Comparison of ENCODE assay signal across 2 cellular contexts in the genomic region with DNA sequence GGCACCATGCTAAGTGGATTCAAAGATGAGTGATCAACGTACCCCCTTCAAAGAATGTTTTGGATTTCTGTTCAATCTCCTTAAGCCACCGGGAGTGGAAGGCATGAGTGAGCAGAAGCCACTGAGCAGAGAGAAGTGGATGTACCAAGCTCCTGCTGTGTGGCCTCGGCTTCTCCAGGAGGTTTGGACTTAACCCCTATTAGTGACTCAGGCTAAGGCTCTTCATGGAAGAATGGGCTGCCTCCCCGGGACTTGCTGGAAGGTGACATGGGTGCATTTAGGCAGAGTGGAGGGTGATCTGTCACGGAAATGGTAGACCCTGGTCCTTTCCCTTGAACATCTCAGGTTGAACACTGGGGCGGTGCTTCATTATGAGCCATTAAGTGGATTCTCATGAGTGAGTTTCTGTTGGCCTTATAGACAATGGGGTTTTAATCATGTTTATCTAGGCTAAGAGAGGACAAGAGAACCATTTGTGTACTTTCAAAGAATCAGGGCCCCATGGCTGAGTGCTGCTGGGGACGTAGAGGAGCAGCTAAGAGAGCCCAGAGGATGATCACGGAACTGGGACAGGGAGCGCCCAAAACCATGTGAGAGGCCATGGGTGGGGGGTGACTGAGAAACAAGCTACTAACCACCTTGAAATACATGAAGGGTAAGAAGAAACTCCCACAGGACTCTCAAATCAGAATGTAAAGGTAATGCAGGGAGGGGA.
TF ChIP-seq lines count a peak whose summit lies in the region.

No MANE protein-coding gene starts in this region.

TF ChIP-seq in K562, 482 proteins besides CTCF, POLR2A, EP300 and RAD21 (continued from another document):
- TF ChIP-seq, protein P1, sequence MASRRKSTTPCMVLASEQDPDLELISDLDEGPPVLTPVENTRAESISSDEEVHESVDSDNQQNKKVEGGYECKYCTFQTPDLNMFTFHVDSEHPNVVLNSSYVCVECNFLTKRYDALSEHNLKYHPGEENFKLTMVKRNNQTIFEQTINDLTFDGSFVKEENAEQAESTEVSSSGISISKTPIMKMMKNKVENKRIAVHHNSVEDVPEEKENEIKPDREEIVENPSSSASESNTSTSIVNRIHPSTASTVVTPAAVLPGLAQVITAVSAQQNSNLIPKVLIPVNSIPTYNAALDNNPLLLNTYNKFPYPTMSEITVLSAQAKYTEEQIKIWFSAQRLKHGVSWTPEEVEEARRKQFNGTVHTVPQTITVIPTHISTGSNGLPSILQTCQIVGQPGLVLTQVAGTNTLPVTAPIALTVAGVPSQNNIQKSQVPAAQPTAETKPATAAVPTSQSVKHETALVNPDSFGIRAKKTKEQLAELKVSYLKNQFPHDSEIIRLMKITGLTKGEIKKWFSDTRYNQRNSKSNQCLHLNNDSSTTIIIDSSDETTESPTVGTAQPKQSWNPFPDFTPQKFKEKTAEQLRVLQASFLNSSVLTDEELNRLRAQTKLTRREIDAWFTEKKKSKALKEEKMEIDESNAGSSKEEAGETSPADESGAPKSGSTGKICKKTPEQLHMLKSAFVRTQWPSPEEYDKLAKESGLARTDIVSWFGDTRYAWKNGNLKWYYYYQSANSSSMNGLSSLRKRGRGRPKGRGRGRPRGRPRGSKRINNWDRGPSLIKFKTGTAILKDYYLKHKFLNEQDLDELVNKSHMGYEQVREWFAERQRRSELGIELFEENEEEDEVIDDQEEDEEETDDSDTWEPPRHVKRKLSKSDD (conservative IDR thresholded peaks at IDR 0.05; ENCODE audit: low read length) = no peak
- TF ChIP-seq CHD2 (IDR thresholded peaks at IDR 0.05; ENCODE audit: low read depth, low read length) = no peak
- no peak for TF ChIP-seq TAL1 (IDR thresholded peaks at IDR 0.05)
- no peak for TF ChIP-seq ADNP (tag; IDR thresholded peaks at IDR 0.05)

TF ChIP-seq in HepG2, 621 proteins besides CTCF, POLR2A, EP300 and RAD21 (continued from another document):
- TF ChIP-seq, protein P2, sequence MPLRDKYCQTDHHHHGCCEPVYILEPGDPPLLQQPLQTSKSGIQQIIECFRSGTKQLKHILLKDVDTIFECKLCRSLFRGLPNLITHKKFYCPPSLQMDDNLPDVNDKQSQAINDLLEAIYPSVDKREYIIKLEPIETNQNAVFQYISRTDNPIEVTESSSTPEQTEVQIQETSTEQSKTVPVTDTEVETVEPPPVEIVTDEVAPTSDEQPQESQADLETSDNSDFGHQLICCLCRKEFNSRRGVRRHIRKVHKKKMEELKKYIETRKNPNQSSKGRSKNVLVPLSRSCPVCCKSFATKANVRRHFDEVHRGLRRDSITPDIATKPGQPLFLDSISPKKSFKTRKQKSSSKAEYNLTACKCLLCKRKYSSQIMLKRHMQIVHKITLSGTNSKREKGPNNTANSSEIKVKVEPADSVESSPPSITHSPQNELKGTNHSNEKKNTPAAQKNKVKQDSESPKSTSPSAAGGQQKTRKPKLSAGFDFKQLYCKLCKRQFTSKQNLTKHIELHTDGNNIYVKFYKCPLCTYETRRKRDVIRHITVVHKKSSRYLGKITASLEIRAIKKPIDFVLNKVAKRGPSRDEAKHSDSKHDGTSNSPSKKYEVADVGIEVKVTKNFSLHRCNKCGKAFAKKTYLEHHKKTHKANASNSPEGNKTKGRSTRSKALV (CRISPR knock-in tag; IDR thresholded peaks at IDR 0.05) = no peak
- TF ChIP-seq, protein P3, sequence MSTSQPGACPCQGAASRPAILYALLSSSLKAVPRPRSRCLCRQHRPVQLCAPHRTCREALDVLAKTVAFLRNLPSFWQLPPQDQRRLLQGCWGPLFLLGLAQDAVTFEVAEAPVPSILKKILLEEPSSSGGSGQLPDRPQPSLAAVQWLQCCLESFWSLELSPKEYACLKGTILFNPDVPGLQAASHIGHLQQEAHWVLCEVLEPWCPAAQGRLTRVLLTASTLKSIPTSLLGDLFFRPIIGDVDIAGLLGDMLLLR (CRISPR knock-in tag; IDR thresholded peaks at IDR 0.05) = no peak
- TF ChIP-seq ZNF7 (CRISPR knock-in tag; IDR thresholded peaks at IDR 0.05) = no peak
- TF ChIP-seq ZNF747 (CRISPR knock-in tag; IDR thresholded peaks at IDR 0.05; ENCODE audit: borderline replicate concordance) = no peak
- no peak for TF ChIP-seq GATA4 (IDR thresholded peaks at IDR 0.05; ENCODE audit: borderline replicate concordance, low read depth)
- TF ChIP-seq, protein P4, sequence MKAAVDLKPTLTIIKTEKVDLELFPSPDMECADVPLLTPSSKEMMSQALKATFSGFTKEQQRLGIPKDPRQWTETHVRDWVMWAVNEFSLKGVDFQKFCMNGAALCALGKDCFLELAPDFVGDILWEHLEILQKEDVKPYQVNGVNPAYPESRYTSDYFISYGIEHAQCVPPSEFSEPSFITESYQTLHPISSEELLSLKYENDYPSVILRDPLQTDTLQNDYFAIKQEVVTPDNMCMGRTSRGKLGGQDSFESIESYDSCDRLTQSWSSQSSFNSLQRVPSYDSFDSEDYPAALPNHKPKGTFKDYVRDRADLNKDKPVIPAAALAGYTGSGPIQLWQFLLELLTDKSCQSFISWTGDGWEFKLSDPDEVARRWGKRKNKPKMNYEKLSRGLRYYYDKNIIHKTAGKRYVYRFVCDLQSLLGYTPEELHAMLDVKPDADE (CRISPR knock-in tag; IDR thresholded peaks at IDR 0.05) = no peak
- TF ChIP-seq, protein P5, sequence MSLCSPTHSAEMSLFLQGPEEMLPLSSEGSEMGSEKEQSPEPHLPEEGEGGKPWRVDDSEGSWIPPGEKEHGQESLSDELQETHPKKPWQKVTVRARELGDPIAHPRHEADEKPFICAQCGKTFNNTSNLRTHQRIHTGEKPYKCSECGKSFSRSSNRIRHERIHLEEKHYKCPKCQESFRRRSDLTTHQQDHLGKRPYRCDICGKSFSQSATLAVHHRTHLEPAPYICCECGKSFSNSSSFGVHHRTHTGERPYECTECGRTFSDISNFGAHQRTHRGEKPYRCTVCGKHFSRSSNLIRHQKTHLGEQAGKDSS (CRISPR knock-in tag; IDR thresholded peaks at IDR 0.05; ENCODE audit: borderline replicate concordance, low read depth) = no peak
- no peak for TF ChIP-seq THYN1 (CRISPR knock-in tag; IDR thresholded peaks at IDR 0.05; ENCODE audit: borderline replicate concordance, low read depth)
- no peak for TF ChIP-seq ZNF292 (CRISPR knock-in tag; IDR thresholded peaks at IDR 0.05; ENCODE audit: borderline replicate concordance, low read depth)
- TF ChIP-seq ZNF225 (CRISPR knock-in tag; IDR thresholded peaks at IDR 0.05) = no peak
- TF ChIP-seq ZNF180 (CRISPR knock-in tag; IDR thresholded peaks at IDR 0.05; ENCODE audit: borderline replicate concordance, low read depth) = no peak
- no peak for TF ChIP-seq KDM1A (CRISPR knock-in tag; IDR thresholded peaks at IDR 0.05)
